Comparison of ENCODE assay signal across 23 cellular contexts in genomic region chr15:98139337-98139736, GRCh38.
"Had no signal": no experiment of that assay in that cellular context is flagged by ENCODE, and none has a peak within 500 bp of the region (broad histone marks: within the 10 kb centered on the region; RNA-seq: fewer than 3 reads in every experiment).

No MANE protein-coding gene starts in this region.

- DNase-seq: activated CD4-positive, alpha-beta T cell treated with anti-CD3 and anti-CD28 coated beads for 36 hours; activated CD4-positive, alpha-beta T cell treated with anti-CD3 and anti-CD28 coated beads, Interleukin-2, amount 50 U/mL, for 4 hours; activated CD8-positive, alpha-beta memory T cell treated with anti-CD3 and anti-CD28 coated beads, Interleukin-2, amount 50 U/mL, for 48 hours; activated CD8-positive, alpha-beta T cell treated with anti-CD3 and anti-CD28 coated beads, Interleukin-2, amount 10 ng/mL, durations not matched to agents 7 days and 5 days; activated naive CD4-positive, alpha-beta T cell; activated T-cell treated with anti-CD3 and anti-CD28 coated beads, Interleukin-2, amount 50 U/mL, for 1 hour; aorta; caudate nucleus; KG1; MM.1S; NCI-H1105; NCI-H1436; NCI-H1694 treated with DMSO at 0.1 percent for 48 hours; NCI-H2029 treated with DMSO at 0.1 percent for 48 hours; NCI-H510A treated with DMSO at 0.1 percent for 48 hours; NCI-H69; RPMI8226; SW 1271; T-helper 9 cell; WERI-Rb-1 had no signal

- H3K4me3 ChIP-seq: breast epithelium, SK-N-MC had no signal

- H3K27me3 ChIP-seq: breast epithelium had no signal

- H3K36me3 ChIP-seq: breast epithelium, WERI-Rb-1 had no signal

- H3K9me3 ChIP-seq: breast epithelium had no signal

- H3K27ac ChIP-seq: breast epithelium, SK-N-MC, WERI-Rb-1 had no signal

- H3K4me1 ChIP-seq: breast epithelium had no signal

- ATAC-seq: activated CD4-positive, alpha-beta T cell treated with anti-CD3 and anti-CD28 coated beads for 36 hours; activated CD8-positive, alpha-beta T cell treated with anti-CD3 and anti-CD28 coated beads, Interleukin-2, amount 10 ng/mL, durations not matched to agents 7 days and 5 days; Right ventricle myocardium inferior had no signal
